In genomic region chr4:1695913-1696312, GRCh38 we compare ENCODE assay signal across 13 cellular contexts. TPM values are rescaled to one million over a fixed set of nuclear protein-coding genes. Genes with fewer than 3 reads are reported as not detected.
"Had no signal": no experiment of that assay in that cellular context is flagged by ENCODE, and none has a peak within 500 bp of the region (broad histone marks: within the 10 kb centered on the region; RNA-seq: fewer than 3 reads in every experiment).

No MANE protein-coding gene starts in this region.

- H3K4me1 Mint-ChIP-seq: immature natural killer cell; nephron progenitor cell; stimulated activated effector memory CD8-positive, alpha-beta T cell treated with anti-CD3 and anti-CD28 coated beads, Interleukin-12 subunit alpha, Interleukin-12 subunit beta, amount 100 ng/mL, for 72 hours had no signal

- H3K4me3 ChIP-seq: ovary, smooth muscle cell, tibial nerve had no signal

- H3K27ac ChIP-seq: brain microvascular endothelial cell, ovary, tibial nerve, VCaP had no signal

- H3K4me1 ChIP-seq: tibial nerve had no signal

- H3K36me3 ChIP-seq: ovary had no signal

- H3K27ac Mint-ChIP-seq: activated CD4-positive, alpha-beta T cell treated with anti-CD3 and anti-CD28 coated beads for 36 hours; activated naive CD4-positive, alpha-beta T cell treated with anti-CD3 and anti-CD28 coated beads, Interleukin-2, amount 50 U/mL, for 24 hours; immature natural killer cell; stimulated activated effector memory CD8-positive, alpha-beta T cell treated with anti-CD3 and anti-CD28 coated beads, Interleukin-12 subunit alpha, Interleukin-12 subunit beta, amount 100 ng/mL, for 72 hours had no signal

- H3K4me3 Mint-ChIP-seq: activated CD4-positive, alpha-beta T cell treated with anti-CD3 and anti-CD28 coated beads for 36 hours; activated naive CD4-positive, alpha-beta T cell treated with anti-CD3 and anti-CD28 coated beads, Interleukin-2, amount 50 U/mL, for 24 hours; immature natural killer cell; nephron progenitor cell; stimulated activated effector memory CD8-positive, alpha-beta T cell treated with anti-CD3 and anti-CD28 coated beads, Interleukin-12 subunit alpha, Interleukin-12 subunit beta, amount 100 ng/mL, for 72 hours had no signal

- H3K9me3 ChIP-seq: ovary, tibial nerve had no signal

- DNase-seq: activated CD4-positive, alpha-beta T cell treated with anti-CD3 and anti-CD28 coated beads for 36 hours; activated effector memory CD4-positive, alpha-beta T cell treated with Interleukin-2 at 50 U/mL for 16 hours; activated T-cell treated with anti-CD3 and anti-CD28 coated beads for 4 hours; brain microvascular endothelial cell; immature natural killer cell; nephron progenitor cell; ovary; T-helper 9 cell had no signal

- H3K4me2 ChIP-seq: smooth muscle cell had no signal

- H3K27me3 ChIP-seq: brain microvascular endothelial cell, ovary, tibial nerve had no signal

- H3K9me3 Mint-ChIP-seq: activated naive CD4-positive, alpha-beta T cell treated with anti-CD3 and anti-CD28 coated beads, Interleukin-2, amount 50 U/mL, for 24 hours; immature natural killer cell; nephron progenitor cell; stimulated activated effector memory CD8-positive, alpha-beta T cell treated with anti-CD3 and anti-CD28 coated beads, Interleukin-12 subunit alpha, Interleukin-12 subunit beta, amount 100 ng/mL, for 72 hours had no signal

- H3K27me3 Mint-ChIP-seq: activated CD4-positive, alpha-beta T cell treated with anti-CD3 and anti-CD28 coated beads for 36 hours; activated naive CD4-positive, alpha-beta T cell treated with anti-CD3 and anti-CD28 coated beads, Interleukin-2, amount 50 U/mL, for 24 hours had no signal

RNA-seq across cellular contexts. Expression of gene FAM53A, which starts 11.8 kb away (rescaled TPM):
- total RNA-seq: smooth muscle cell had no signal
